In the genomic region with DNA sequence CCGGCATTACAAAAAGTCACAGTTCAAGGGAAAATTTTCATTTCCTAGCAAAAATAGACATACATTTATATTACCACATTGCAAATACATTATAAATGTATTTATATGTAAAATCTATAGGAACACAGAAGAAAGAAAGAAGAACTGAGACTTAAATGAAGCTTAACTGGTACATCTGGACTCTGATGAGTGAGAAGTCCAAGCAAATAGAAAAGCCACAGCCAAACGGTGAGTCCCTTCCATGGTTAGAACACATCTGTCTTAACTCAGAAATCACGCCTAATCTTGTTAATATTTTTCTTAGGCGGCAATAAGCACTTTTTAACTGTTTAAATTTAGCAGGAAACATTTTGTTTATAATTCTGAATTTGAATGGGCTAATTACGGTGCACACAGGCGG, we compare ENCODE assay signal across 17 cellular contexts. TPM values are rescaled to one million over a fixed set of nuclear protein-coding genes. Genes with fewer than 3 reads are reported as not detected.
"Had no signal": no experiment of that assay in that cellular context is flagged by ENCODE, and none has a peak within 500 bp of the region (broad histone marks: within the 10 kb centered on the region; RNA-seq: fewer than 3 reads in every experiment).

No MANE protein-coding gene starts in this region.

- H3K4me3 Mint-ChIP-seq: activated CD4-positive, alpha-beta T cell treated with anti-CD3 and anti-CD28 coated beads, Interleukin-2, amount 10 ng/mL, durations not matched to agents 24 days and 14 days; activated naive CD8-positive, alpha-beta T cell; brain; WTC11 had no signal

- H3K36me3 ChIP-seq: right atrium auricular region, tibial nerve had no signal

- H3K4me3 ChIP-seq: lung, right atrium auricular region, skin epidermis, tibial nerve had no signal

- H3K4me1 ChIP-seq: right atrium auricular region, tibial nerve had no signal

- H3K27ac ChIP-seq: right atrium auricular region, tibial nerve had no signal

- H3K4me1 Mint-ChIP-seq: brain, WTC11 had no signal

- H3K27me3 Mint-ChIP-seq: activated CD4-positive, alpha-beta T cell treated with anti-CD3 and anti-CD28 coated beads, Interleukin-2, amount 10 ng/mL, durations not matched to agents 24 days and 14 days; activated naive CD8-positive, alpha-beta T cell; naive thymus-derived CD4-positive, alpha-beta T cell had no signal

- H3K9me3 ChIP-seq: right atrium auricular region, tibial nerve had no signal

- ATAC-seq: esophagus mucosa; left cardiac atrium; naive thymus-derived CD4-positive, alpha-beta T cell; WTC11 had no signal

- H3K27me3 ChIP-seq: right atrium auricular region, tibial nerve had no signal

- DNase-seq: activated effector memory CD4-positive, alpha-beta T cell treated with anti-CD3 and anti-CD28 coated beads, Interleukin-2, amount 50 U/mL, for 16 hours; amygdala; cerebellar nuclear complex; dermis blood vessel endothelial cell; glutamatergic neuron; left cardiac atrium; naive thymus-derived CD4-positive, alpha-beta T cell; nucleus accumbens had no signal

- H3K27ac Mint-ChIP-seq: activated CD4-positive, alpha-beta T cell treated with anti-CD3 and anti-CD28 coated beads, Interleukin-2, amount 10 ng/mL, durations not matched to agents 24 days and 14 days; brain; WTC11 had no signal

RNA-seq across cellular contexts. Expression of a gene that starts 9.4 kb away (rescaled TPM):
- total RNA-seq: activated CD4-positive, alpha-beta T cell treated with anti-CD3 and anti-CD28 coated beads, Interleukin-2, amount 10 ng/mL, durations not matched to agents 24 days and 14 days; dermis blood vessel endothelial cell; WTC11 had no signal
